In the genomic region with DNA sequence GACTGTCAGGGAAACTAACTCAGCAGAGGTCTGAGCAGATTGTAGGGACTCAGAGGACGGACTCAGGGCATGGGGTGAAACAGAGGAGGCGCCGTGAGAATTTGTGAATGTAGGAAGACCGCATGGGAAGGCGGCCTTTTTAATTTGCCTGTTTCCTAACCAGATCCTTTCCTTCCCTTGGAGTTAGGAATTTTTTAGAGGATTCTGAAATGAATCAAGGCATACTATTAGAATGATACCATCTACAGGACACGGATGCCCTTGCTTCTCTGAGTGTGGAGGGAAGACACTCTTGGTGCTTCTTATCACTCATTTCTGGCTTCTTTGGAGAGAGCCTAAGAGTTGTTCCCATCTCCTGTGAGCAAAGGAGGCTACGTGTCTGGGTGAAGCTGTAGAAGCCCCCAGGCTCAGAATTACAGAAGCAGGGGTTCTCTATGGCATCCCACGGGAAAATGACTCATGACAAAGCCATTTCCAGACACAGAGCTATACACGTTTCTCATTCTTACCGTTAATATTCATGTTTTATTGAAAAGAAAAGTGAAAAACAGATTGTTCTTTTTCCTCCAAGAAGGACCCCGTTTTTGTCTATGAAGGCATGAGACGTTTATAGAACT, we compare ENCODE assay signal across 20 cellular contexts.
A peak's percentile ranks its signal among the peaks of the same experiment; 100 is the strongest.
DNase-seq lines count a peak whose midpoint lies in the region; ATAC-seq and TF ChIP-seq lines count a peak whose summit lies in the region.
"Had no signal": no experiment of that assay in that cellular context is flagged by ENCODE, and none has a peak within 500 bp of the region (broad histone marks: within the 10 kb centered on the region; RNA-seq: fewer than 3 reads in every experiment).

No MANE protein-coding gene starts in this region.

- TF ChIP-seq CTCF in neural progenitor cell (IDR thresholded peaks at IDR 0.05) (no peak), Peyer's patch (IDR thresholded peaks at IDR 0.05) (no peak)

- peaks cover 5% of the 10 kb centered on the region for H3K27me3 Mint-ChIP-seq in neural progenitor cell (ENCODE audit: insufficient read depth, low read depth)

- H2AFZ ChIP-seq in neural progenitor cell (replicated peaks), result peak overlapping the region; percentile 80

- TF ChIP-seq POLR2A in Peyer's patch (IDR thresholded peaks at IDR 0.05), result no peak

- H3K9ac ChIP-seq in SK-N-MC (ENCODE audit: insufficient read length) (no peak overlapping the region), neural progenitor cell (no peak overlapping the region)
- H3K9ac ChIP-seq: BLaER1 had no signal

- H3K4me1 Mint-ChIP-seq in neural progenitor cell, result peaks cover 13% of the 10 kb centered on the region
- H3K4me1 Mint-ChIP-seq: IgD-negative memory B cell had no signal

- H4K20me1 ChIP-seq in neural progenitor cell (ENCODE audit: low read depth), result no peaks in the 10 kb centered on the region
- H4K20me1 ChIP-seq: BLaER1 had no signal

- no peaks in the 10 kb centered on the region for H3K9me3 ChIP-seq in SK-N-MC (ENCODE audit: low read depth, low read length)
- H3K9me3 ChIP-seq in neural progenitor cell (ENCODE audit: low read depth), result no peaks in the 10 kb centered on the region
- H3K9me3 ChIP-seq in Peyer's patch, result no peaks in the 10 kb centered on the region
- H3K9me3 ChIP-seq: BLaER1, Caco-2 had no signal

- DNase-seq in ELR (ENCODE audit: low read depth) (peak; percentile 7), SK-N-MC (ENCODE audit: low read depth, low spot score) (no peak), neural progenitor cell (ENCODE audit: low spot score) (no peak), Peyer's patch (no peak), DMS53 (lab: John Stamatoyannopoulos, UW) (no peak)
- DNase-seq in stimulated activated CD4-positive, alpha-beta T cell treated with anti-CD3 and anti-CD28 coated beads, Interleukin-4, amount 100 ng/mL, for 4 hours, result no peak
- DNase-seq: Caco-2; CD4-positive, alpha-beta T cell; DMS 273 treated with DMSO at 0.1 percent for 48 hours; DND-41; GF-D8; NCI-H1694 treated with DMSO at 0.1 percent for 48 hours; NCI-H2081 treated with DMSO at 0.1 percent for 48 hours; NCI-H2171 treated with DMSO at 0.1 percent for 48 hours; NCI-H526; RPMI8226; SHP77 treated with DMSO at 0.1 percent for 48 hours had no signal

- H3K4me1 ChIP-seq in neural progenitor cell (peaks cover 27% of the 10 kb centered on the region), Peyer's patch (no peaks in the 10 kb centered on the region)

- H3F3A ChIP-seq in neural progenitor cell (ENCODE audit: low read depth), result no peaks in the 10 kb centered on the region

- H3K36me3 Mint-ChIP-seq in neural progenitor cell, result no peaks in the 10 kb centered on the region
- H3K36me3 Mint-ChIP-seq: IgD-negative memory B cell had no signal

- no peak overlapping the region for H3K4me2 ChIP-seq in neural progenitor cell
- H3K4me2 ChIP-seq: BLaER1 had no signal

- no peaks in the 10 kb centered on the region for H3K79me2 ChIP-seq in neural progenitor cell (ENCODE audit: low read depth)

- H3K4me3 ChIP-seq in SK-N-MC (peak overlapping the region; percentile 52), neural progenitor cell (no peak overlapping the region), Peyer's patch (no peak overlapping the region)
- H3K4me3 ChIP-seq: BLaER1 had no signal

- H3K27me3 ChIP-seq in neural progenitor cell (no peaks in the 10 kb centered on the region), Peyer's patch (no peaks in the 10 kb centered on the region)
- H3K27me3 ChIP-seq: BLaER1 had no signal

- no peak overlapping the region for H3K27ac Mint-ChIP-seq in neural progenitor cell
- H3K27ac Mint-ChIP-seq: CD4-positive, alpha-beta T cell had no signal

- no peaks in the 10 kb centered on the region for H3K9me3 Mint-ChIP-seq in neural progenitor cell
- H3K9me3 Mint-ChIP-seq: CD4-positive, alpha-beta T cell; IgD-negative memory B cell had no signal

- H3K36me3 ChIP-seq in SK-N-MC (ENCODE audit: insufficient read depth, low read length), result no peaks in the 10 kb centered on the region
- no peaks in the 10 kb centered on the region for H3K36me3 ChIP-seq in neural progenitor cell
- no peaks in the 10 kb centered on the region for H3K36me3 ChIP-seq in Peyer's patch
- H3K36me3 ChIP-seq: BLaER1 had no signal

- H3K27ac ChIP-seq in SK-N-MC (peak overlapping the region; percentile 79), neural progenitor cell (no peak overlapping the region), Peyer's patch (no peak overlapping the region)
- H3K27ac ChIP-seq: BLaER1 had no signal

- no peak for ATAC-seq in GM21360 (IDR thresholded peaks at IDR 0.05; ENCODE audit: unreplicated experiment)

- H3K4me3 Mint-ChIP-seq in neural progenitor cell, result no peak overlapping the region
- H3K4me3 Mint-ChIP-seq: CD4-positive, alpha-beta T cell; IgD-negative memory B cell had no signal
